In the genomic region with DNA sequence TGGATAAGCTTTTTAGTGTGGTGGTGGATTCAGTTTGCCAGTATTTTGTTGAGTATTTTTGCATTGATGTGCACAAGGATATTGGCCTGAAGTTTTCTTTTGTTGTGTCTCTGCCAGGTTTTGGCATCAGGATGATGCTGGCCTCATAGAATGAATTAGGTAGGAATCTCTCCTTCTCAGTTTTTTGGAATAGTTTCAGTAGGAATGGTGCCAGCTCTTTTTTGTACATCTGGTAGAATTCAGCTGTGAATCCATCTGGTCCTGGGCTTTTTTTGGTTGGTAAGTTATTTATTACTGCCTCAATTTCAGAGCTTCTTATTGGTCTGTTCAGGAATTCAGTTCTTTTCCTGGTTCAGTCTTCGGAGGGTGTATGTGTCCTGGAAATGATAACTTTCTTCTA, we compare ENCODE assay signal across 6 cellular contexts.
A peak's percentile ranks its signal among the peaks of the same experiment; 100 is the strongest.
DNase-seq lines count a peak whose midpoint lies in the region; TF ChIP-seq lines count a peak whose summit lies in the region.
"Not testable (repeated sequence)": the region's sequence is repeated elsewhere in the genome, so short reads cannot be mapped to it uniquely, and the experiment has no call there.

No MANE protein-coding gene starts in this region.

- not testable (repeated sequence) for TF ChIP-seq CTCF in AG10803 (conservative IDR thresholded peaks at IDR 0.05; ENCODE audit: low read length); esophagus muscularis mucosa (IDR thresholded peaks at IDR 0.05)

- H3K4me3 ChIP-seq in AG10803 (ENCODE audit: low read length); esophagus muscularis mucosa: not testable (repeated sequence)

- not testable (repeated sequence) for H3K4me1 ChIP-seq in esophagus muscularis mucosa

- 83% methylated on average over 1 of the region's 1 CpG for WGBS in esophagus muscularis mucosa

- not testable (repeated sequence) for H3K27me3 ChIP-seq in esophagus muscularis mucosa

- intact Hi-C loops in esophagus muscularis mucosa (cut with DNase I) = not testable (repeated sequence)

- not testable (repeated sequence) for H3K27ac ChIP-seq in esophagus muscularis mucosa (replicated peaks in 1 of 4)

- DNase-seq in AG10803 (ENCODE audit: low read depth) = peak; percentile 70
- DNase-seq in EH (ENCODE audit: low read depth) = peak; percentile 6
- peak; percentile 85 for DNase-seq in NCI-H1694 (lab: John Stamatoyannopoulos, UW)
- DNase-seq in NCI-H446 treated with DMSO at 0.1 percent for 48 hours (lab: John Stamatoyannopoulos, UW) = peak; percentile 36
- peak; percentile 4 for DNase-seq in esophagus muscularis mucosa (ENCODE audit: extremely low spot score)
- DNase-seq in middle frontal gyrus (ENCODE audit: extremely low spot score, low spot score) = peak; percentile 20

- not testable (repeated sequence) for H3K9me3 ChIP-seq in esophagus muscularis mucosa

- TF ChIP-seq POLR2A in esophagus muscularis mucosa (IDR thresholded peaks at IDR 0.05; ENCODE audit: low read depth) = not testable (repeated sequence)

- TF ChIP-seq EP300 in esophagus muscularis mucosa (IDR thresholded peaks at IDR 0.05) = not testable (repeated sequence)

- H3K36me3 ChIP-seq in esophagus muscularis mucosa = not testable (repeated sequence)

Comparison
In these comparisons a context has a peak if more than half of its experiments do, and no peak if none do; other contexts are left out.
1. DNase-seq: peak in every context shown above with its lines; median percentile 85 in NCI-H1694; 70 in AG10803; 36 in NCI-H446 treated with DMSO at 0.1 percent for 48 hours; 20 in middle frontal gyrus; 6 in EH; 4 in esophagus muscularis mucosa.